Comparison of ENCODE assay signal across 10 cellular contexts in the genomic region with DNA sequence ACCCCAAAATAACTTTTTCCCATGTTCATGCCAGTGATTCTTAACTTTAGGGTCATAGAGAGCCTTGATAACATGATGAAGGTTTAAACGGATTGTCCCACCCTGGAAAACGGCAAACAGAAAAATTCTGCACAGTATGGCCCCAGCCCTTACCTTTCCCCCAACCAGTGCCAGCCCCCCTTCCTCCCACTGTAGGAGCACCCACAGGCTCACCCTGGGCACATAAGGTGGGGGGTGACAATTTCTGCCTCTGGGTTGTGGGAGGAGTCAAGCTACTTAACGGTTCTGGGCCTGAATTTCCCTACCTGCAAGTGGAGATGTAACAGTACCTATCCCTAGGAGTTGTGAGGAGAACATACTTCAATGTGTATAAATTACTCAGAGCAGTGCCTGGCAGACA. TPM values are rescaled to one million over a fixed set of nuclear protein-coding genes. Genes with fewer than 3 reads are reported as not detected.
DNase-seq lines count a peak whose midpoint lies in the region; ATAC-seq, FAIRE-seq and TF ChIP-seq lines count a peak whose summit lies in the region.
"Had no signal": no experiment of that assay in that cellular context is flagged by ENCODE, and none has a peak within 500 bp of the region (broad histone marks: within the 10 kb centered on the region; RNA-seq: fewer than 3 reads in every experiment).

No MANE protein-coding gene starts in this region.

- no peaks in the 10 kb centered on the region for H3K36me3 Mint-ChIP-seq in T-helper 17 cell (ENCODE audit: low read depth)
- peaks cover 37 to 38% of the 10 kb centered on the region in 2 donors for H3K36me3 Mint-ChIP-seq in stimulated activated naive B cell treated with anti-CD40 and anti-IgM and Interleukin-4, amounts not matched to agents 10 μg/mL and 1 μg/mL and 100 μg/mL, for 72 hours

- no peak for TF ChIP-seq RAD21 in HepG2 (CRISPR knock-in tag; IDR thresholded peaks at IDR 0.05)

- H3K9me3 Mint-ChIP-seq in stimulated activated naive B cell treated with anti-CD40 and anti-IgM and Interleukin-4, amounts not matched to agents 10 μg/mL and 1 μg/mL and 100 μg/mL, for 72 hours, result no peaks in the 10 kb centered on the region
- H3K9me3 Mint-ChIP-seq: GM23338 had no signal

- CTCF ChIA-PET in HEK293 (lab: Yijun Ruan, JAX) (no interaction called here), HepG2 (lab: Yijun Ruan, JAX; ENCODE audit: low intra/inter-chr PET ratio, low total read pairs) (no interaction called here)

- H3K9ac ChIP-seq in HepG2 (ENCODE audit: insufficient read depth, low read depth, low read length), result no peak overlapping the region

- no peak overlapping the region for H3K4me3 Mint-ChIP-seq in T-helper 17 cell
- H3K4me3 Mint-ChIP-seq in stimulated activated naive B cell treated with anti-CD40 and anti-IgM and Interleukin-4, amounts not matched to agents 10 μg/mL and 1 μg/mL and 100 μg/mL, for 72 hours, result no peak overlapping the region
- H3K4me3 Mint-ChIP-seq: GM23338 had no signal

- in situ Hi-C loops in HepG2 (cut with HindIII; ENCODE audit: extremely low pct_ligation_motif_present, low pct_unique_long_range_greater_than_20kb), result no loop called here

- no peak for TF ChIP-seq CTCF in HEK293 (tag by site-specific recombination; IDR thresholded peaks at IDR 0.05)
- TF ChIP-seq CTCF in HepG2 (CRISPR knock-in tag; IDR thresholded peaks at IDR 0.05), result no peak

- no TSS peak for BruUV-seq in HepG2 (replicated peaks; lab: Mats Ljungman, UMichigan)

- H3K36me3 ChIP-seq in HEK293 (ENCODE audit: control insufficient read depth in 2 of 2, insufficient read depth in 1 of 2, low read length in 2 of 2) (peaks cover 6 to 80% of the 10 kb centered on the region in 2 experiments; a peak in 2 of 3 replicates), HepG2 (replicated peaks in 1 of 2; ENCODE audit: control insufficient read depth in 1 of 2, insufficient read depth in 2 of 2, low read length in 2 of 2) (peaks cover 17 to 49% of the 10 kb centered on the region in 2 experiments)

- H3K4me1 ChIP-seq in HEK293 (ENCODE audit: control insufficient read depth, insufficient read depth, low read length) (peaks cover 11% of the 10 kb centered on the region), HepG2 (ENCODE audit: insufficient read depth, low read length) (peaks cover 11% of the 10 kb centered on the region)

- no peak overlapping the region for H3K4me2 ChIP-seq in HepG2 (ENCODE audit: low read depth, low read length)
- H3K4me2 ChIP-seq: GM23338 had no signal

- H2AFZ ChIP-seq in HepG2 (ENCODE audit: low read length), result no peak overlapping the region
- H2AFZ ChIP-seq: GM23338 had no signal

- DNase-seq in T-helper 17 cell, result no peak
- DNase-seq in stimulated activated naive B cell treated with anti-CD40 and anti-IgM and Interleukin-4, amounts not matched to agents 10 μg/mL and 1 μg/mL and 100 μg/mL, for 72 hours, result no peak
- no peak for DNase-seq in cortex of kidney (lab: John Stamatoyannopoulos, UW)
- no peak for DNase-seq in RKO (ENCODE audit: low spot score)
- no peak for DNase-seq in HepG2 (ENCODE audit: low spot score)
- DNase-seq: activated CD8-positive, alpha-beta memory T cell treated with anti-CD3 and anti-CD28 coated beads for 24 hours; NCI-H1694 treated with DMSO at 0.1 percent for 48 hours had no signal

- H3K27ac Mint-ChIP-seq in T-helper 17 cell, result peak overlapping the region; percentile 74
- H3K27ac Mint-ChIP-seq in stimulated activated naive B cell treated with anti-CD40 and anti-IgM and Interleukin-4, amounts not matched to agents 10 μg/mL and 1 μg/mL and 100 μg/mL, for 72 hours, result peak overlapping the region; percentile 59
- H3K27ac Mint-ChIP-seq: GM23338 had no signal

- FAIRE-seq in HepG2 (lab: Jason Lieb, UNC), result no peak

- intact Hi-C loops in HepG2 (cut with micrococcal nuclease; ENCODE audit: unreplicated experiment), result no loop called here

- peaks cover 8% of the 10 kb centered on the region for H3K4me1 Mint-ChIP-seq in T-helper 17 cell
- H3K4me1 Mint-ChIP-seq in stimulated activated naive B cell treated with anti-CD40 and anti-IgM and Interleukin-4, amounts not matched to agents 10 μg/mL and 1 μg/mL and 100 μg/mL, for 72 hours, result peaks cover 41 to 76% of the 10 kb centered on the region in 2 donors

- H3K27me3 ChIP-seq in layer of hippocampus (ENCODE audit: control insufficient read depth, insufficient read depth, low read length) (no peaks in the 10 kb centered on the region), HepG2 (ENCODE audit: control insufficient read depth in 1 of 2, insufficient read depth in 2 of 2, low read length in 2 of 2) (no peaks in the 10 kb centered on the region)

- H3K27ac ChIP-seq in HEK293 (ENCODE audit: extremely low read depth, low read depth, low read length) (peak overlapping the region; percentile 41; the same call in 1 of the 2 replicates), layer of hippocampus (ENCODE audit: low read depth, low read length) (peak overlapping the region; percentile 36), HepG2 (ENCODE audit: extremely low read length, insufficient read depth, low read length) (no peak overlapping the region)

- no peaks in the 10 kb centered on the region for H3K27me3 Mint-ChIP-seq in T-helper 17 cell
- H3K27me3 Mint-ChIP-seq in stimulated activated naive B cell treated with anti-CD40 and anti-IgM and Interleukin-4, amounts not matched to agents 10 μg/mL and 1 μg/mL and 100 μg/mL, for 72 hours, result no peaks in the 10 kb centered on the region

- H4K20me1 ChIP-seq in HepG2 (ENCODE audit: insufficient read depth, low read length), result no peaks in the 10 kb centered on the region

- H3K79me2 ChIP-seq in HepG2 (ENCODE audit: insufficient read depth, low read length), result no peaks in the 10 kb centered on the region

- 79% methylated on average over 3 of the region's 3 CpGs for WGBS in HepG2 (ENCODE audit: low lambda C conversion rate)

- POLR2A ChIA-PET in HEK293 (lab: Yijun Ruan, JAX) (no interaction called here), HepG2 (lab: Yijun Ruan, JAX) (no interaction called here)

- no peak for TF ChIP-seq POLR2A in HepG2 (IDR thresholded peaks at IDR 0.05; ENCODE audit: insufficient read depth in 1 of 2, low read depth in 2 of 2, low read length in 2 of 2)

- H3K4me3 ChIP-seq in HEK293 (ENCODE audit: low read depth, low read length) (no peak overlapping the region), HepG2 (replicated peaks in 1 of 3; ENCODE audit: insufficient read depth in 1 of 3, low read depth in 2 of 3, low read length in 3 of 3) (no peak overlapping the region)
- H3K4me3 ChIP-seq: GM23338 had no signal

- no peaks in the 10 kb centered on the region for H3K9me3 ChIP-seq in HEK293 (ENCODE audit: control insufficient read depth, insufficient read depth, low read depth, low read length)
- no peaks in the 10 kb centered on the region for H3K9me3 ChIP-seq in T-helper 17 cell (ENCODE audit: control insufficient read depth, low read length, poor library complexity, severe bottlenecking)
- H3K9me3 ChIP-seq in HepG2 (ENCODE audit: low read length), result no peaks in the 10 kb centered on the region

- ATAC-seq in T-helper 17 cell (no peak), HepG2 (no peak)
- no peak for ATAC-seq in stimulated activated naive B cell treated with anti-CD40 and anti-IgM and Interleukin-4, amounts not matched to agents 10 μg/mL and 1 μg/mL and 100 μg/mL, for 72 hours (replicated peaks)

- TF ChIP-seq EP300 in HepG2 (IDR thresholded peaks at IDR 0.05; ENCODE audit: low read depth in 2 of 2, low read length in 2 of 2) (no peak), HepG2 (CRISPR knock-in tag; IDR thresholded peaks at IDR 0.05; ENCODE audit: borderline replicate concordance) (no peak)

RNA-seq across cellular contexts. Expression of gene XRCC3, which starts 18.1 kb away (rescaled TPM):
- total RNA-seq in T-helper 17 cell (1 to 10 TPM; 6.9 to 8.3 TPM), HepG2 (2016; rRNA removed; fragmentation: Illumina TruSeq; extraction: Trizol) (22.7 and 25.8 TPM in 2 replicates)
- 7.5 and 8.6 TPM in 2 replicates for total RNA-seq in HepG2 (2016; cell fraction: cytosol; rRNA removed; fragmentation: Illumina TruSeq; extraction: Trizol; ENCODE audit: low read depth)
- 22.7 and 28.8 TPM in 2 replicates for total RNA-seq in HepG2 (2016; cell fraction: insoluble cytoplasmic fraction; rRNA removed; fragmentation: Illumina TruSeq; extraction: Trizol)
- 19.2 and 25.6 TPM in 2 replicates for total RNA-seq in HepG2 (2016; cell fraction: membrane; rRNA removed; fragmentation: Illumina TruSeq; extraction: Trizol)
- 16.7 and 17.3 TPM in 2 replicates for total RNA-seq in HepG2 (2016; cell fraction: nucleus; rRNA removed; fragmentation: Illumina TruSeq; extraction: Trizol)
- 5.4 and 5.8 TPM in 2 replicates for polyA plus RNA-seq in HepG2 (2011; rRNA removed)
- 4.3 and 7.4 TPM in 2 replicates for polyA plus RNA-seq in HepG2 (2011; cell fraction: cytosol; rRNA removed)
- 12.7 and 15.0 TPM in 2 replicates for polyA plus RNA-seq in HepG2 (2011; cell fraction: nucleus; rRNA removed)
- polyA plus RNA-seq in HepG2 (2012), result 6.2 and 8.5 TPM in 2 replicates
- polyA plus RNA-seq in HepG2 (2016; cell fraction: cytosol; fragmentation: Illumina TruSeq; extraction: Trizol; ENCODE audit: low read depth), result 5.5 and 6.6 TPM in 2 replicates
- 14.6 and 16.7 TPM in 2 replicates for polyA plus RNA-seq in HepG2 (2016; cell fraction: insoluble cytoplasmic fraction; fragmentation: Illumina TruSeq; extraction: Trizol; ENCODE audit: low read depth)
- polyA plus RNA-seq in HepG2 (2016; cell fraction: membrane; fragmentation: Illumina TruSeq; extraction: Trizol; ENCODE audit: low read depth), result 13.9 and 14.8 TPM in 2 replicates
- 39.8 and 43.1 TPM in 2 replicates for polyA plus RNA-seq in HepG2 (2016; cell fraction: nucleus; fragmentation: Illumina TruSeq; extraction: Trizol; ENCODE audit: insufficient read depth, low read depth)
- 11.1 and 22.9 TPM in 2 replicates for polyA minus RNA-seq in HepG2 (2011; rRNA and poly(A)+ RNA removed; ENCODE audit: low replicate concordance)
- 4.7 and 5.6 TPM in 2 replicates for polyA minus RNA-seq in HepG2 (2011; cell fraction: cytosol; rRNA and poly(A)+ RNA removed)
- polyA minus RNA-seq in HepG2 (2011; cell fraction: nucleus; rRNA and poly(A)+ RNA removed), result 5.5 and 7.3 TPM in 2 replicates

RNA-seq across cellular contexts. Expression of gene ZFYVE21, which starts 18.4 kb away (rescaled TPM):
- 1 to 10 TPM; 9.1 to 9.5 TPM for total RNA-seq in T-helper 17 cell
- total RNA-seq in HepG2 (2016; rRNA removed; fragmentation: Illumina TruSeq; extraction: Trizol), result 34.3 and 35.1 TPM in 2 replicates
- 12.0 and 12.6 TPM in 2 replicates for total RNA-seq in HepG2 (2016; cell fraction: cytosol; rRNA removed; fragmentation: Illumina TruSeq; extraction: Trizol; ENCODE audit: low read depth)
- total RNA-seq in HepG2 (2016; cell fraction: insoluble cytoplasmic fraction; rRNA removed; fragmentation: Illumina TruSeq; extraction: Trizol), result 36.2 and 37.2 TPM in 2 replicates
- 23.9 and 24.1 TPM in 2 replicates for total RNA-seq in HepG2 (2016; cell fraction: membrane; rRNA removed; fragmentation: Illumina TruSeq; extraction: Trizol)
- total RNA-seq in HepG2 (2016; cell fraction: nucleus; rRNA removed; fragmentation: Illumina TruSeq; extraction: Trizol), result 25.9 TPM in 2 replicates
- 34.4 and 36.2 TPM in 2 replicates for polyA plus RNA-seq in HepG2 (2011; rRNA removed)
- 33.8 and 35.9 TPM in 2 replicates for polyA plus RNA-seq in HepG2 (2011; cell fraction: cytosol; rRNA removed)
- polyA plus RNA-seq in HepG2 (2011; cell fraction: nucleus; rRNA removed), result 57.7 and 67.1 TPM in 2 replicates
- polyA plus RNA-seq in HepG2 (2012), result 18.5 and 20.2 TPM in 2 replicates
- 9.6 and 11.9 TPM in 2 replicates for polyA plus RNA-seq in HepG2 (2016; cell fraction: cytosol; fragmentation: Illumina TruSeq; extraction: Trizol; ENCODE audit: low read depth)
- 38.6 and 42.4 TPM in 2 replicates for polyA plus RNA-seq in HepG2 (2016; cell fraction: insoluble cytoplasmic fraction; fragmentation: Illumina TruSeq; extraction: Trizol; ENCODE audit: low read depth)
- 20.7 and 23.8 TPM in 2 replicates for polyA plus RNA-seq in HepG2 (2016; cell fraction: membrane; fragmentation: Illumina TruSeq; extraction: Trizol; ENCODE audit: low read depth)
- polyA plus RNA-seq in HepG2 (2016; cell fraction: nucleus; fragmentation: Illumina TruSeq; extraction: Trizol; ENCODE audit: insufficient read depth, low read depth), result 55.9 and 58.6 TPM in 2 replicates
- polyA minus RNA-seq in HepG2 (2011; rRNA and poly(A)+ RNA removed; ENCODE audit: low replicate concordance), result 32.6 and 37.6 TPM in 2 replicates
- 12.3 and 14.1 TPM in 2 replicates for polyA minus RNA-seq in HepG2 (2011; cell fraction: cytosol; rRNA and poly(A)+ RNA removed)
- 23.7 and 24.3 TPM in 2 replicates for polyA minus RNA-seq in HepG2 (2011; cell fraction: nucleus; rRNA and poly(A)+ RNA removed)
